8 cellular contexts compared by ENCODE assay signal in the genomic region with DNA sequence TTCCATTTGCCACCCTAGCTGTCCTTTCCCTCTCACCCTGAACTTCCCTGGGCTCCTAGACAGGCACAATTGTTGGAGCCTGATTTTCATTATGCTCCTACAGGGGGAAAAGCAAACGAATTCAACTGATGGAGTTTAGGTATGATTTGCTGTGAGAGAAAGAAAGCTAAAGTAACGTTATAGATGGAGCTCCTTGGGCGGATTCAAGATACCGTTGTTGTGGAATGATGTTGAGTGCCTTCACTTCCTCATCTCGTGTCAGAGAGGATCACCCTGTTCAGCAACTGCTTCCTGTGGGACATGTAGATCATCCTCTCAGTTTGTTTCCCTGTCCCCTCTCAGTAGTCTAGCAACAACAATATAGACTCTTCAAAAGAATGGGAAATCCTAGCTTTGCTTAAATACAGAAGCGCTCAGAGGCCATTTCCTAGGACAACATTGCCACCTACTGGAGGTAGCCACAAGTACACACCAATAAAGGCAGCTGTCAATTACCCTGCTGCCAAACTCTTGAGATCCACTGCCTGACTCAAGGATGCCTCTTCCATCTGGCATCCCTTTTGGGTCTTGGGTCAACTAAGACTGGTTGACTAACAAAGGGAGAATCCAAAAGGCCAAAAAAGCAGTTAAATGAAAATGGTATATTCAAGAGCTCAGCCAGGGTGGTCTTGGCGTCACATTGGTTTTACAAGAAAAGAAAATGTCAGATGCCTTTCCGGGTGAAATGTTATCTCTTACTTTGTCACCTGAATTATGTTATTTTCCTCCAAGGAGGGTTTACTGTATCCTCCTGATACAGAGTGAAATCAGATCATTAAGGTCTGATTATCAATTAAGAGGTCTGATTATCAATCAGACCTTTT. TPM values are rescaled to one million over a fixed set of nuclear protein-coding genes. Genes with fewer than 3 reads are reported as not detected.
DNase-seq lines count a peak whose midpoint lies in the region; ATAC-seq, FAIRE-seq and TF ChIP-seq lines count a peak whose summit lies in the region.

No MANE protein-coding gene starts in this region.

- POLR2A ChIA-PET in activated CD4-positive, alpha-beta memory T cell treated with anti-CD3 and anti-CD28 coated beads, Interleukin-2, amount 10 ng/mL, durations not matched to agents 7 days and 5 days (lab: Charles Lee), result interaction anchor here (1.1 to 3.6 kb wide), 9 partner anchors 11 to 51 kb away, joined by 3 to 32 read pairs (median 4); partner anchors contain the start of genes DTX4, FAM111A and FAM111B
- POLR2A ChIA-PET in endothelial cell of umbilical vein (lab: Charles Lee), result interaction anchor here (1.1 kb wide), 1 partner anchor 16 kb away, joined by 3 read pairs; the partner anchor contains the start of gene FAM111A

- no peak for TF ChIP-seq POLR2A in endothelial cell of umbilical vein (IDR thresholded peaks at IDR 0.05; ENCODE audit: low read depth, low read length)

- peaks cover 10% of the 10 kb centered on the region for H3K4me1 Mint-ChIP-seq in activated CD4-positive, alpha-beta memory T cell treated with anti-CD3 and anti-CD28 coated beads, Interleukin-2, amount 10 ng/mL, durations not matched to agents 7 days and 5 days
- peaks cover 17 to 27% (median 21%) of the 10 kb centered on the region in 3 donors for H3K4me1 Mint-ChIP-seq in naive B cell
- H3K4me1 Mint-ChIP-seq in type B pancreatic cell (ENCODE audit: unreplicated experiment), result no peaks in the 10 kb centered on the region

- H3K27me3 ChIP-seq in endothelial cell of umbilical vein (ENCODE audit: control insufficient read depth in 2 of 2, insufficient read depth in 2 of 2, low read length in 2 of 2), result peaks cover 6 to 7% of the 10 kb centered on the region in 2 experiments

- dilution Hi-C loops in endothelial cell of umbilical vein (cut with MboI; ENCODE audit: extremely low pct_ligation_motif_present, low sequenced_read_pairs), result no loop called here

- H3K27ac ChIP-seq in endothelial cell of umbilical vein (ENCODE audit: insufficient read depth, low read depth, low read length), result no peak overlapping the region

- H3K36me3 ChIP-seq in endothelial cell of umbilical vein (ENCODE audit: control insufficient read depth in 2 of 2, extremely low read depth in 1 of 2, insufficient read depth in 2 of 2, low read length in 2 of 2), result no peaks in the 10 kb centered on the region

- H3K4me3 Mint-ChIP-seq in activated CD4-positive, alpha-beta memory T cell treated with anti-CD3 and anti-CD28 coated beads, Interleukin-2, amount 10 ng/mL, durations not matched to agents 7 days and 5 days, result no peak overlapping the region
- H3K4me3 Mint-ChIP-seq in naive B cell, result peak overlapping the region in 7 of 8 donors; percentile 21 to 74 (median 37)
- H3K4me3 Mint-ChIP-seq in type B pancreatic cell, result no peak overlapping the region

- H3K36me3 Mint-ChIP-seq in activated CD4-positive, alpha-beta memory T cell treated with anti-CD3 and anti-CD28 coated beads, Interleukin-2, amount 10 ng/mL, durations not matched to agents 7 days and 5 days (ENCODE audit: low read depth), result peaks cover 19% of the 10 kb centered on the region
- H3K36me3 Mint-ChIP-seq in naive B cell (peaks cover 0 to 7% of the 10 kb centered on the region in 2 donors), type B pancreatic cell (no peaks in the 10 kb centered on the region)

- H4K20me1 ChIP-seq in endothelial cell of umbilical vein (replicated peaks; ENCODE audit: control insufficient read depth, extremely low read depth, insufficient read depth, low read length), result no peaks in the 10 kb centered on the region

- no peaks in the 10 kb centered on the region for H3K9me3 ChIP-seq in endothelial cell of umbilical vein (replicated peaks; ENCODE audit: control insufficient read depth, insufficient read depth, low read length)

- H3K27ac Mint-ChIP-seq in activated CD4-positive, alpha-beta memory T cell treated with anti-CD3 and anti-CD28 coated beads, Interleukin-2, amount 10 ng/mL, durations not matched to agents 7 days and 5 days, result no peak overlapping the region
- H3K27ac Mint-ChIP-seq in naive B cell (peak overlapping the region; percentile 46 to 92 (median 75)), type B pancreatic cell (no peak overlapping the region)

- CTCF ChIA-PET in activated CD4-positive, alpha-beta memory T cell treated with anti-CD3 and anti-CD28 coated beads, Interleukin-2, amount 10 ng/mL, durations not matched to agents 7 days and 5 days (lab: Charles Lee), result interaction anchor here (0.6 to 3.7 kb wide), 32 partner anchors 10 to 503 kb away, joined by 3 to 78 read pairs (median 4); partner anchors contain the start of genes DTX4, FAM111A, FAM111B and GLYATL1B
- CTCF ChIA-PET in endothelial cell of umbilical vein (lab: Charles Lee), result interaction anchor here (0.6 to 3.8 kb wide), 70 partner anchors 9 to 632 kb away, joined by 3 to 91 read pairs (median 5); partner anchors contain the start of genes DTX4, FAM111A and FAM111B

- peaks cover 7% of the 10 kb centered on the region for H3K27me3 Mint-ChIP-seq in activated CD4-positive, alpha-beta memory T cell treated with anti-CD3 and anti-CD28 coated beads, Interleukin-2, amount 10 ng/mL, durations not matched to agents 7 days and 5 days
- no peaks in the 10 kb centered on the region for H3K27me3 Mint-ChIP-seq in naive B cell
- H3K27me3 Mint-ChIP-seq in type B pancreatic cell, result peaks cover 21% of the 10 kb centered on the region

- DNase-seq in DMS114 treated with DMSO at 0.1 percent for 48 hours (lab: John Stamatoyannopoulos, UW; ENCODE audit: unreplicated experiment), result peak; percentile 34
- DNase-seq in NCI-H526 (lab: John Stamatoyannopoulos, UW), result peak; percentile 53 to 81
- DNase-seq in activated CD4-positive, alpha-beta memory T cell treated with anti-CD3 and anti-CD28 coated beads, Interleukin-2, amount 10 ng/mL, durations not matched to agents 7 days and 5 days, result peak; percentile 69
- peak; percentile 76 for DNase-seq in endothelial cell of umbilical vein (ENCODE audit: low read depth, low spot score)
- peak; percentile 68 for DNase-seq in naive B cell
- DNase-seq in type B pancreatic cell (ENCODE audit: extremely low spot score, unreplicated experiment), result no peak

- H3K9ac ChIP-seq in endothelial cell of umbilical vein (replicated peaks; ENCODE audit: extremely low read depth, insufficient read depth, low read length), result no peak overlapping the region

- ATAC-seq in GM19467 (IDR thresholded peaks at IDR 0.05; ENCODE audit: unreplicated experiment), result peak; percentile 92
- peak; percentile 64 for ATAC-seq in HG03469 (IDR thresholded peaks at IDR 0.05; ENCODE audit: unreplicated experiment)
- peak; percentile 95 for ATAC-seq in naive B cell (ENCODE audit: low read depth in 2 of 2)

- H3K4me1 ChIP-seq in endothelial cell of umbilical vein (ENCODE audit: control insufficient read depth, extremely low read depth, insufficient read depth, low read length), result peaks cover 2% of the 10 kb centered on the region

- BruUV-seq in endothelial cell of umbilical vein (replicated peaks; lab: Mats Ljungman, UMichigan), result no TSS peak

- no peaks in the 10 kb centered on the region for H3K9me3 Mint-ChIP-seq in activated CD4-positive, alpha-beta memory T cell treated with anti-CD3 and anti-CD28 coated beads, Interleukin-2, amount 10 ng/mL, durations not matched to agents 7 days and 5 days
- H3K9me3 Mint-ChIP-seq in naive B cell (no peaks in the 10 kb centered on the region), type B pancreatic cell (no peaks in the 10 kb centered on the region)

- FAIRE-seq in endothelial cell of umbilical vein (lab: Jason Lieb, UNC), result peak; percentile 95

- no peak overlapping the region for H3K4me3 ChIP-seq in endothelial cell of umbilical vein (replicated peaks in 1 of 3; ENCODE audit: insufficient read depth in 1 of 3, low read depth in 1 of 3, low read length in 3 of 3)

- intact Hi-C loops in endothelial cell of umbilical vein (cut with micrococcal nuclease), result loop anchor here (1.0 kb wide), 6 partner anchors 16 to 504 kb away; partner anchors contain the start of gene FAM111A

- no peaks in the 10 kb centered on the region for H3K79me2 ChIP-seq in endothelial cell of umbilical vein (ENCODE audit: control insufficient read depth, insufficient read depth, low read length)

- peak overlapping the region; percentile 47 for H3K4me2 ChIP-seq in endothelial cell of umbilical vein (ENCODE audit: insufficient read depth, low read length)

- no peaks in the 10 kb centered on the region for H3K9me1 ChIP-seq in endothelial cell of umbilical vein (replicated peaks; ENCODE audit: control insufficient read depth, extremely low read depth, insufficient read depth, low read length)

- H2AFZ ChIP-seq in endothelial cell of umbilical vein (ENCODE audit: low read depth, low read length), result peak overlapping the region; percentile 90

- TF ChIP-seq CTCF in endothelial cell of umbilical vein (IDR thresholded peaks at IDR 0.05; ENCODE audit: extremely low read depth in 1 of 2, insufficient read depth in 1 of 2, low read depth in 1 of 2, low read length in 2 of 2) (peak; percentile 72 to 82), type B pancreatic cell (conservative IDR thresholded peaks at IDR 0.05) (peak; percentile 90)

RNA-seq across cellular contexts. Expression of gene DTX4, which starts 13.5 kb away (rescaled TPM):
- under 1 TPM; 0.30 to 0.48 TPM for total RNA-seq in activated CD4-positive, alpha-beta memory T cell treated with anti-CD3 and anti-CD28 coated beads, Interleukin-2, amount 10 ng/mL, durations not matched to agents 7 days and 5 days
- total RNA-seq in endothelial cell of umbilical vein (0.51 and 0.91 TPM in 2 replicates), type B pancreatic cell (ENCODE audit: low replicate concordance) (55.3 and 79.2 TPM in 2 replicates)
- polyA plus RNA-seq in endothelial cell of umbilical vein (0.06 and 0.08 TPM in 2 replicates), naive B cell (ENCODE audit: low read depth in 6 of 6) (10 to 100 TPM in 5 of 6 donors, 1 to 10 TPM in 1; 7.1 to 21.0 (median 12.9) TPM)
- 0.06 and 0.08 TPM in 2 replicates for polyA plus RNA-seq in endothelial cell of umbilical vein (2011; cell fraction: cytosol; rRNA removed)
- 0.14 and 0.18 TPM in 2 replicates for polyA plus RNA-seq in endothelial cell of umbilical vein (2011; cell fraction: nucleus; rRNA removed)
- 0.27 and 0.49 TPM in 2 replicates for polyA plus RNA-seq in endothelial cell of umbilical vein (2012)
- 0.19 and 0.34 TPM in 2 replicates for polyA minus RNA-seq in endothelial cell of umbilical vein
- polyA minus RNA-seq in endothelial cell of umbilical vein (2011; cell fraction: cytosol; rRNA and poly(A)+ RNA removed), result 5.6 TPM
- 0.05 and 0.24 TPM in 2 replicates for polyA minus RNA-seq in endothelial cell of umbilical vein (2011; cell fraction: nucleus; rRNA and poly(A)+ RNA removed)

RNA-seq across cellular contexts. Expression of gene FAM111A, which starts 15.8 kb away (rescaled TPM):
- 100 to 1,000 TPM; 136 to 141 TPM for total RNA-seq in activated CD4-positive, alpha-beta memory T cell treated with anti-CD3 and anti-CD28 coated beads, Interleukin-2, amount 10 ng/mL, durations not matched to agents 7 days and 5 days
- total RNA-seq in endothelial cell of umbilical vein (53.0 and 57.4 TPM in 2 replicates), type B pancreatic cell (ENCODE audit: low replicate concordance) (28.4 and 29.1 TPM in 2 replicates)
- polyA plus RNA-seq in endothelial cell of umbilical vein (13.6 and 20.1 TPM in 2 replicates), naive B cell (ENCODE audit: low read depth in 6 of 6) (10 to 100 TPM; 32.9 to 61.6 (median 44.7) TPM)
- 20.4 and 22.5 TPM in 2 replicates for polyA plus RNA-seq in endothelial cell of umbilical vein (2011; cell fraction: cytosol; rRNA removed)
- polyA plus RNA-seq in endothelial cell of umbilical vein (2011; cell fraction: nucleus; rRNA removed), result 112 and 119 TPM in 2 replicates
- 20.2 and 27.4 TPM in 2 replicates for polyA plus RNA-seq in endothelial cell of umbilical vein (2012)
- 32.8 and 33.6 TPM in 2 replicates for polyA minus RNA-seq in endothelial cell of umbilical vein
- polyA minus RNA-seq in endothelial cell of umbilical vein (2011; cell fraction: cytosol; rRNA and poly(A)+ RNA removed), result 19.9 TPM
- 38.8 and 47.7 TPM in 2 replicates for polyA minus RNA-seq in endothelial cell of umbilical vein (2011; cell fraction: nucleus; rRNA and poly(A)+ RNA removed)

RNA-seq across cellular contexts. Expression of gene FAM111B, which starts 51.4 kb away (rescaled TPM):
- 10 to 100 TPM; 47.2 to 48.6 TPM for total RNA-seq in activated CD4-positive, alpha-beta memory T cell treated with anti-CD3 and anti-CD28 coated beads, Interleukin-2, amount 10 ng/mL, durations not matched to agents 7 days and 5 days
- total RNA-seq in endothelial cell of umbilical vein (17.4 and 21.9 TPM in 2 replicates), type B pancreatic cell (ENCODE audit: low replicate concordance) (12.7 and 13.2 TPM in 2 replicates)
- polyA plus RNA-seq in endothelial cell of umbilical vein (2.0 and 2.7 TPM in 2 replicates), naive B cell (ENCODE audit: low read depth in 6 of 6) (10 to 100 TPM in 5 of 6 donors, 1 to 10 TPM in 1; 9.4 to 69.2 (median 10.4) TPM)
- 5.8 and 6.6 TPM in 2 replicates for polyA plus RNA-seq in endothelial cell of umbilical vein (2011; cell fraction: cytosol; rRNA removed)
- polyA plus RNA-seq in endothelial cell of umbilical vein (2011; cell fraction: nucleus; rRNA removed), result 5.8 and 7.2 TPM in 2 replicates
- polyA plus RNA-seq in endothelial cell of umbilical vein (2012), result 6.1 and 12.9 TPM in 2 replicates
- 5.5 and 7.1 TPM in 2 replicates for polyA minus RNA-seq in endothelial cell of umbilical vein
- 22.5 TPM for polyA minus RNA-seq in endothelial cell of umbilical vein (2011; cell fraction: cytosol; rRNA and poly(A)+ RNA removed)
- 13.1 and 21.8 TPM in 2 replicates for polyA minus RNA-seq in endothelial cell of umbilical vein (2011; cell fraction: nucleus; rRNA and poly(A)+ RNA removed)

RNA-seq across cellular contexts. Expression of gene MPEG1, which starts 54.3 kb away (rescaled TPM):
- total RNA-seq in activated CD4-positive, alpha-beta memory T cell treated with anti-CD3 and anti-CD28 coated beads, Interleukin-2, amount 10 ng/mL, durations not matched to agents 7 days and 5 days, result not detected
- total RNA-seq in endothelial cell of umbilical vein (not detected in 2 replicates), type B pancreatic cell (ENCODE audit: low replicate concordance) (not detected in 2 replicates)
- polyA plus RNA-seq in endothelial cell of umbilical vein (not detected in 2 replicates), naive B cell (ENCODE audit: low read depth in 6 of 6) (10 to 100 TPM; 40.6 to 96.5 (median 79.1) TPM)
- polyA plus RNA-seq in endothelial cell of umbilical vein (2011; cell fraction: cytosol; rRNA removed), result not detected in 2 replicates
- not detected in 2 replicates for polyA plus RNA-seq in endothelial cell of umbilical vein (2011; cell fraction: nucleus; rRNA removed)
- polyA plus RNA-seq in endothelial cell of umbilical vein (2012), result not detected in 2 replicates
- polyA minus RNA-seq in endothelial cell of umbilical vein, result not detected in 2 replicates
- not detected for polyA minus RNA-seq in endothelial cell of umbilical vein (2011; cell fraction: cytosol; rRNA and poly(A)+ RNA removed)
- polyA minus RNA-seq in endothelial cell of umbilical vein (2011; cell fraction: nucleus; rRNA and poly(A)+ RNA removed), result not detected in 2 replicates

Comparison
In these comparisons a context has a peak if more than half of its experiments do, and no peak if none do; other contexts are left out.
1. H3K27ac Mint-ChIP-seq: peak in naive B cell (6 of 6); none in activated CD4-positive, alpha-beta memory T cell treated with anti-CD3 and anti-CD28 coated beads, Interleukin-2, amount 10 ng/mL, durations not matched to agents 7 days and 5 days (single experiment) and type B pancreatic cell (single experiment).
2. H3K4me3 Mint-ChIP-seq: peak in naive B cell (7 of 8); none in activated CD4-positive, alpha-beta memory T cell treated with anti-CD3 and anti-CD28 coated beads, Interleukin-2, amount 10 ng/mL, durations not matched to agents 7 days and 5 days (single experiment) and type B pancreatic cell (single experiment).
3. RNA of gene DTX4, which starts 13.5 kb away (total RNA-seq): 55.3 to 79.2 TPM in type B pancreatic cell; 0.51 to 0.91 TPM in endothelial cell of umbilical vein and 0.30 to 0.48 TPM in activated CD4-positive, alpha-beta memory T cell treated with anti-CD3 and anti-CD28 coated beads, Interleukin-2, amount 10 ng/mL, durations not matched to agents 7 days and 5 days; every median in the first group is over 10 times any median in the second.
4. Peak in every context shown above with its lines, with median percentiles within 50 percentile points of each other: ATAC-seq.